In genomic region chr20:46308258-46309157, GRCh38 we compare ENCODE assay signal across 8 cellular contexts. TPM values are rescaled to one million over a fixed set of nuclear protein-coding genes. Genes with fewer than 3 reads are reported as not detected.
DNase-seq lines count a peak whose midpoint lies in the region; ATAC-seq and TF ChIP-seq lines count a peak whose summit lies in the region.

CDH22 (minus strand) TSS chr20:46308498; CDS start chr20:46251294, 57,204 bp downstream.

- peak within 1 kb of the TSS; percentile 70 for H3K4me3 ChIP-seq in adipocyte (ENCODE audit: low read length)
- H3K4me3 ChIP-seq in prostate gland, result peak within 1 kb of the TSS; percentile 31 to 46

- no peak for TF ChIP-seq POLR2A in prostate gland (IDR thresholded peaks at IDR 0.05)

- H3K27ac ChIP-seq in prostate gland, result peak within 1 kb of the TSS in 1 of 2 donors; percentile 38

- H3K9me3 ChIP-seq in adipocyte (ENCODE audit: control insufficient read depth, low read length) (no peaks in the 10 kb centered on the region), prostate gland (no peaks in the 10 kb centered on the region)

- H3K4me1 ChIP-seq in adipocyte (ENCODE audit: control insufficient read depth, insufficient read depth, low read length), result no peaks in the 10 kb centered on the region
- no peaks in the 10 kb centered on the region for H3K4me1 ChIP-seq in prostate gland (replicated peaks)

- TF ChIP-seq CTCF in prostate gland (IDR thresholded peaks at IDR 0.05), result peak; percentile 13 to 43 (median 28)

- H3K9ac ChIP-seq in adipocyte (ENCODE audit: low read length), result no peak within 1 kb of the TSS

- H3K36me3 ChIP-seq in adipocyte (ENCODE audit: control insufficient read depth, insufficient read depth, low read length, severe bottlenecking) (no peaks in the 10 kb centered on the region), prostate gland (no peaks in the 10 kb centered on the region)

- WGBS in prostate gland, result 1% methylated on average over 61 of the region's 74 CpGs

- H3K27me3 ChIP-seq in adipocyte (replicated peaks; ENCODE audit: control insufficient read depth, insufficient read depth, low read length) (peaks cover 85% of the 10 kb centered on the region), prostate gland (replicated peaks; ENCODE audit: insufficient read depth) (peaks cover 3% of the 10 kb centered on the region)

- peak; percentile 65 to 81 for ATAC-seq in left cardiac atrium
- ATAC-seq in GM21825 (IDR thresholded peaks at IDR 0.05; ENCODE audit: unreplicated experiment), result no peak

- intact Hi-C loops in left cardiac atrium (cut with DNase I) (loop anchor here in 1 of 2 donors (2.0 kb wide), 1 partner anchor 176 kb away; no protein-coding TSS in a partner anchor), prostate gland (cut with DNase I) (no loop called here)

- DNase-seq in CMK (ENCODE audit: low read depth) (peak; percentile 39), HuH-7 (ENCODE audit: low spot score) (peak; percentile 93), RPMI7951 (ENCODE audit: low read depth) (peak; percentile 25), adipocyte (ENCODE audit: low read depth) (peak; percentile 61), left cardiac atrium (peak; percentile 48), prostate gland (ENCODE audit: low spot score) (peak; percentile 30), NCI-H187 treated with DMSO at 0.1 percent for 48 hours (lab: John Stamatoyannopoulos, UW) (no peak)

RNA-seq across cellular contexts. Expression of gene CDH22, which starts in this region (rescaled TPM):
- total RNA-seq in RPMI7951 (2014; rRNA removed; shearing (Covaris generic)), result not detected in 2 replicates
- total RNA-seq in left cardiac atrium (1 to 10 TPM; 5.8 to 5.9 TPM), prostate gland (1 to 10 TPM; 1.9 to 3.3 TPM)

Comparison
In these comparisons a context has a peak if more than half of its experiments do, and no peak if none do; other contexts are left out.
1. Peak in DNase-seq in RPMI7951; RNA of the gene not detected or under 1 TPM.